16 cellular contexts compared by ENCODE assay signal in genomic region chr6:167845856-167846255, GRCh38.
"Had no signal": no experiment of that assay in that cellular context is flagged by ENCODE, and none has a peak within 500 bp of the region (broad histone marks: within the 10 kb centered on the region; RNA-seq: fewer than 3 reads in every experiment).

No MANE protein-coding gene starts in this region.

- H3K9me3 Mint-ChIP-seq: memory B cell; stimulated activated memory B cell treated with anti-CD40 and anti-IgM and Interleukin-4, amounts not matched to agents 10 μg/mL and 1 μg/mL and 100 μg/mL, for 72 hours had no signal

- H3K4me3 Mint-ChIP-seq: activated naive CD8-positive, alpha-beta T cell; memory B cell; naive thymus-derived CD8-positive, alpha-beta T cell; stimulated activated memory B cell treated with anti-CD40 and anti-IgM and Interleukin-4, amounts not matched to agents 10 μg/mL and 1 μg/mL and 100 μg/mL, for 72 hours had no signal

- H3K4me3 ChIP-seq: esophagus muscularis mucosa, ovary had no signal

- H3K36me3 Mint-ChIP-seq: memory B cell; naive thymus-derived CD8-positive, alpha-beta T cell; stimulated activated memory B cell treated with anti-CD40 and anti-IgM and Interleukin-4, amounts not matched to agents 10 μg/mL and 1 μg/mL and 100 μg/mL, for 72 hours had no signal

- H3K27me3 ChIP-seq: esophagus muscularis mucosa, ovary had no signal

- H3K4me1 Mint-ChIP-seq: naive thymus-derived CD8-positive, alpha-beta T cell had no signal

- H3K27me3 Mint-ChIP-seq: memory B cell; stimulated activated memory B cell treated with anti-CD40 and anti-IgM and Interleukin-4, amounts not matched to agents 10 μg/mL and 1 μg/mL and 100 μg/mL, for 72 hours had no signal

- ATAC-seq: naive thymus-derived CD8-positive, alpha-beta T cell; sciatic nerve; stimulated activated memory B cell treated with anti-CD40 and anti-IgM and Interleukin-4, amounts not matched to agents 10 μg/mL and 1 μg/mL and 100 μg/mL, for 72 hours had no signal

- DNase-seq: activated CD4-positive, alpha-beta T cell treated with anti-CD3 and anti-CD28 coated beads, Interleukin-2, amount 50 U/mL, for 4 hours; cerebellar nuclear complex; effector CD4-positive, alpha-beta T cell; naive thymus-derived CD8-positive, alpha-beta T cell; ovary; stimulated activated CD4-positive, alpha-beta T cell treated with anti-CD3 and anti-CD28 coated beads, Interleukin-4, amount 100 ng/mL, for 4 hours; T-helper 2 cell had no signal

- H3K27ac ChIP-seq: esophagus muscularis mucosa, ovary, VCaP had no signal

- FAIRE-seq: bronchial epithelial cell, endothelial cell of umbilical vein, urothelium cell line had no signal

- H3K27ac Mint-ChIP-seq: activated naive CD8-positive, alpha-beta T cell; memory B cell; naive thymus-derived CD8-positive, alpha-beta T cell; stimulated activated memory B cell treated with anti-CD40 and anti-IgM and Interleukin-4, amounts not matched to agents 10 μg/mL and 1 μg/mL and 100 μg/mL, for 72 hours had no signal

- H3K36me3 ChIP-seq: esophagus muscularis mucosa, ovary had no signal
